In the genomic region with DNA sequence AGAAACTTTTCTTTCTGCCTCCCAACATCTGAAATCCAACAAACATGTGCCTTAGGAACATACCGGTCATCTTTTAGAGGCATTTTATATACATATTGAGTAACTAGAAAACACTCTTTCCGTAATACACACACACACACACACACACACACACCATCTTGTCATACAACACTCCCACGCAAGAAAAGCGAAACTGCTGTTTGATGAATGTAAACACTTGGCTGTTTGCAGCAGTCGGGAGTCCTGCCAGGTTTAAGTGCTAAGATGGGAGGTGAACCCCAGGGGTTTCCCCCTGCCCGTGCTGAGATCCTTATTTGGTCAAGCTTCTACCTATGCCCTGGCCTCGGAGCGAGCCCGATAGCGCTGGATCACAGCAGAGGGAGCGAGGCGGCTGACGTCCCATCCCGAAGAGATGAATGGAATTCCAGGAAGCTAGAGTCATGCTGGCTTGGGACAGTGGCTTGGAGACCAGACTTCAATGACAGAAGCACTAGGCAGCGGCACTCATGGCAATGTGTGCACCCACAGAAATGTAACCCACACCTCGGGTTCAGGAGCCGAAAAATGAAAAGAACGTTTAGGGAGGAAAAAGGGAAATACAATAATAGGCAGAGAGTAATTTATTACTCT, we compare ENCODE assay signal across 8 cellular contexts. TPM values are rescaled to one million over a fixed set of nuclear protein-coding genes. Genes with fewer than 3 reads are reported as not detected.
DNase-seq lines count a peak whose midpoint lies in the region; ATAC-seq and TF ChIP-seq lines count a peak whose summit lies in the region.

No MANE protein-coding gene starts in this region.

- H3K27me3 ChIP-seq in brain microvascular endothelial cell (replicated peaks) (no peaks in the 10 kb centered on the region), skeletal muscle satellite cell (ENCODE audit: control insufficient read depth, insufficient read depth, low read length) (no peaks in the 10 kb centered on the region)

- H3K4me1 ChIP-seq in skeletal muscle satellite cell (ENCODE audit: control insufficient read depth, insufficient read depth, low read length) = peaks cover 29% of the 10 kb centered on the region

- DNase-seq in HS-5 (ENCODE audit: low read depth) (peak; percentile 78), brain microvascular endothelial cell (peak; percentile 90), germinal center (ENCODE audit: low spot score) (no peak), SK-N-DZ (ENCODE audit: low spot score) (no peak)

- peaks cover 23% of the 10 kb centered on the region for H3K36me3 ChIP-seq in brain microvascular endothelial cell (replicated peaks)
- H3K36me3 ChIP-seq in skeletal muscle satellite cell (ENCODE audit: insufficient read depth, low read length) = peaks cover 24% of the 10 kb centered on the region

- no peaks in the 10 kb centered on the region for H3K9me3 ChIP-seq in iPS-18c (ENCODE audit: control insufficient read depth, insufficient read depth, low read length)
- H3K9me3 ChIP-seq in skeletal muscle satellite cell (replicated peaks; ENCODE audit: low read length) = no peaks in the 10 kb centered on the region

- TF ChIP-seq CTCF in C4-2B (conservative IDR thresholded peaks at IDR 0.05) (no peak), brain microvascular endothelial cell (IDR thresholded peaks at IDR 0.05; ENCODE audit: low read depth, low read length, missing control alignments) (no peak)

- H3K27ac ChIP-seq in C4-2B (peak overlapping the region; percentile 70), brain microvascular endothelial cell (peak overlapping the region; percentile 92)

- in situ Hi-C loops in brain microvascular endothelial cell (cut with HindIII; ENCODE audit: low pct_ligation_motif_present, low sequenced_read_pairs) = no loop called here

- peak overlapping the region; percentile 63 for H3K4me3 ChIP-seq in brain microvascular endothelial cell (ENCODE audit: low read depth, low read length)
- peak overlapping the region; percentile 83 for H3K4me3 ChIP-seq in iPS-18c (ENCODE audit: insufficient read depth, low read depth, low read length)
- peak overlapping the region; percentile 83 for H3K4me3 ChIP-seq in skeletal muscle satellite cell (ENCODE audit: low read length)

- H3K9ac ChIP-seq in skeletal muscle satellite cell (ENCODE audit: low read depth, low read length) = peak overlapping the region; percentile 83

- H3K4me2 ChIP-seq in skeletal muscle satellite cell (ENCODE audit: low read length) = peak overlapping the region; percentile 82

- ATAC-seq in HG03139 (IDR thresholded peaks at IDR 0.05; ENCODE audit: unreplicated experiment) = no peak

RNA-seq across cellular contexts. Expression of gene THBS1, which starts 1.3 kb away (rescaled TPM):
- total RNA-seq in skeletal muscle satellite cell (2012; rRNA removed) = 28.4 and 183 TPM in 2 replicates
- 0.24 TPM in 1 of 2 replicates, not detected in the other for polyA plus RNA-seq in SK-N-DZ (2014; cell fraction: cytosol; rRNA removed)
- not detected in 2 replicates for polyA plus RNA-seq in SK-N-DZ (2014; cell fraction: nucleus; rRNA removed)

Comparison
In these comparisons a context has a peak if more than half of its experiments do, and no peak if none do; other contexts are left out.
1. DNase-seq: peak in HS-5 (single experiment) and brain microvascular endothelial cell (single experiment); none in germinal center (single experiment) and SK-N-DZ (single experiment).
2. Peak in every context shown above with its lines, with median percentiles within 50 percentile points of each other: H3K4me3 ChIP-seq.